Comparison of ENCODE assay signal across 10 cellular contexts in the genomic region with DNA sequence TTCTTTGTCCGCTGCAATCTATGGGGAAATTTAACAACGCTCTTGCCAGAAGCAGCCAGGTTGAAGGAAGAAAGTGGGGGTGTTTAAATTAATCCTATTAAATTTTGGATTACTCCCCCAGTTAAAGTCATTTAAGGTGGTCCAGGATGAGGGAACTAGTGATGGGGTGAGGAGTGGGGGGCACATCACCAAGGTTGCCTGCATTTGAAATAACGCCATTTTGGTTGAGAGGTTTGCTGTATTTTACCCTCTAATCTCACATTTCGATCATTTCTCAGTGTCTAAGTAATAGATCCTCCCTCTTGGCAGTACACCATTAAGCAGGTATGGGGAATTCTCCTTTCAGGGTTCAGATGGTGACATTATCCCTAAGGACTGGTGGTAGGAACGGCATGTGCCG. TPM values are rescaled to one million over a fixed set of nuclear protein-coding genes. Genes with fewer than 3 reads are reported as not detected.
DNase-seq lines count a peak whose midpoint lies in the region; ATAC-seq, FAIRE-seq and TF ChIP-seq lines count a peak whose summit lies in the region.
"Had no signal": no experiment of that assay in that cellular context is flagged by ENCODE, and none has a peak within 500 bp of the region (broad histone marks: within the 10 kb centered on the region; RNA-seq: fewer than 3 reads in every experiment).

No MANE protein-coding gene starts in this region.

- dilution Hi-C loops in keratinocyte (cut with MboI; ENCODE audit: extremely low pct_ligation_motif_present, low sequenced_read_pairs): no loop called here

- no peak overlapping the region for H3K27ac ChIP-seq in HL-60 (replicated peaks)
- peak overlapping the region; percentile 86 for H3K27ac ChIP-seq in keratinocyte (ENCODE audit: control insufficient read depth, insufficient read depth, low read length)
- H3K27ac ChIP-seq in smooth muscle cell (ENCODE audit: low read depth): peak overlapping the region; percentile 76

- H3K27me3 ChIP-seq in HL-60 (ENCODE audit: insufficient read depth, poor library complexity, severe bottlenecking): peaks cover 70% of the 10 kb centered on the region
- H3K27me3 ChIP-seq in keratinocyte (ENCODE audit: control insufficient read depth, extremely low read depth, insufficient read depth, low read length): no peaks in the 10 kb centered on the region
- H3K27me3 ChIP-seq in smooth muscle cell (ENCODE audit: low read depth): no peaks in the 10 kb centered on the region

- H3K9me1 ChIP-seq in keratinocyte (ENCODE audit: control insufficient read depth, extremely low read depth, insufficient read depth, low read length): no peaks in the 10 kb centered on the region

- FAIRE-seq in keratinocyte (lab: Jason Lieb, UNC): no peak

- H3F3A ChIP-seq in smooth muscle cell (ENCODE audit: low read depth): no peaks in the 10 kb centered on the region

- peaks cover 58% of the 10 kb centered on the region for H3K27me3 Mint-ChIP-seq in activated T-cell treated with anti-CD3 and anti-CD28 coated beads, Interleukin-2, amount 50 U/mL, for 4 hours (ENCODE audit: low read depth)

- no peaks in the 10 kb centered on the region for H3K9me3 Mint-ChIP-seq in activated T-cell treated with anti-CD3 and anti-CD28 coated beads, Interleukin-2, amount 50 U/mL, for 4 hours
- H3K9me3 Mint-ChIP-seq: central memory CD8-positive, alpha-beta T cell had no signal

- H3K4me1 ChIP-seq in keratinocyte (ENCODE audit: control insufficient read depth, extremely low read depth, insufficient read depth, low read length): peaks cover 23% of the 10 kb centered on the region
- H3K4me1 ChIP-seq in smooth muscle cell (ENCODE audit: low read depth): peaks cover 21% of the 10 kb centered on the region

- H3K36me3 Mint-ChIP-seq in activated T-cell treated with anti-CD3 and anti-CD28 coated beads, Interleukin-2, amount 50 U/mL, for 4 hours (ENCODE audit: insufficient read depth): no peaks in the 10 kb centered on the region

- H3K9ac ChIP-seq in keratinocyte (ENCODE audit: control insufficient read depth, extremely low read depth, insufficient read depth, low read length) (peak overlapping the region; percentile 88), smooth muscle cell (ENCODE audit: low read depth) (peak overlapping the region; percentile 79)

- H3K4me3 Mint-ChIP-seq in activated T-cell treated with anti-CD3 and anti-CD28 coated beads, Interleukin-2, amount 50 U/mL, for 4 hours: no peak overlapping the region
- H3K4me3 Mint-ChIP-seq: central memory CD8-positive, alpha-beta T cell had no signal

- H2AFZ ChIP-seq in keratinocyte (ENCODE audit: control insufficient read depth, low read length) (peak overlapping the region; percentile 48), smooth muscle cell (ENCODE audit: low read depth) (peak overlapping the region; percentile 81)

- no peak for TF ChIP-seq CTCF in HL-60 (IDR thresholded peaks at IDR 0.05; ENCODE audit: insufficient read depth, low read length)
- TF ChIP-seq CTCF in astrocyte of the spinal cord (IDR thresholded peaks at IDR 0.05; ENCODE audit: low read depth, low read length): no peak
- TF ChIP-seq CTCF in keratinocyte (optimal IDR thresholded peaks at IDR 0.05 in 1 of 3, IDR thresholded peaks at IDR 0.05 in 1 of 3, conservative IDR thresholded peaks at IDR 0.05 in 1 of 3; ENCODE audit: extremely low read depth in 1 of 3, insufficient read depth in 2 of 3, low read length in 3 of 3): no peak
- TF ChIP-seq CTCF in smooth muscle cell (IDR thresholded peaks at IDR 0.05; ENCODE audit: borderline replicate concordance, insufficient read depth, poor library complexity, severe bottlenecking): no peak

- H3K4me1 Mint-ChIP-seq in activated T-cell treated with anti-CD3 and anti-CD28 coated beads, Interleukin-2, amount 50 U/mL, for 4 hours (ENCODE audit: low read depth): peaks cover 4% of the 10 kb centered on the region
- H3K4me1 Mint-ChIP-seq: central memory CD8-positive, alpha-beta T cell had no signal

- H3K79me2 ChIP-seq in keratinocyte (ENCODE audit: control insufficient read depth, insufficient read depth, low read length) (peaks cover 68% of the 10 kb centered on the region), smooth muscle cell (ENCODE audit: low read depth) (peaks cover 56% of the 10 kb centered on the region)

- ATAC-seq in activated T-cell treated with anti-CD3 and anti-CD28 coated beads, Interleukin-2, amount 50 U/mL, for 4 hours: no peak

- DNase-seq in HL-60 (ENCODE audit: low read depth in 1 of 2, low spot score in 1 of 2) (no peak), astrocyte of the spinal cord (ENCODE audit: low read depth, low spot score) (no peak), keratinocyte (ENCODE audit: low read depth, low spot score) (no peak), smooth muscle cell (lab: John Stamatoyannopoulos, UW; ENCODE audit: unreplicated experiment) (no peak), H4 (ENCODE audit: low spot score) (no peak), HK-2 (ENCODE audit: unreplicated experiment) (no peak)
- no peak for DNase-seq in activated T-cell treated with anti-CD3 and anti-CD28 coated beads, Interleukin-2, amount 50 U/mL, for 4 hours
- no peak for DNase-seq in activated CD4-positive, alpha-beta T cell treated with anti-CD3 and anti-CD28 coated beads, Interleukin-2, amount 50 U/mL, for 4 hours

- in situ Hi-C loops in astrocyte of the spinal cord (cut with HindIII; ENCODE audit: low sequenced_read_pairs): no loop called here

- H3K4me3 ChIP-seq in HL-60 (replicated peaks; ENCODE audit: insufficient read depth, low read length) (peak overlapping the region; percentile 32; the same call in 1 of the 2 replicates), astrocyte of the spinal cord (ENCODE audit: low read depth, low read length) (peak overlapping the region; percentile 65), keratinocyte (ENCODE audit: control insufficient read depth in 2 of 3, extremely low read depth in 1 of 3, insufficient read depth in 2 of 3, low read depth in 1 of 3, low read length in 3 of 3) (peak overlapping the region; percentile 72 to 85 (median 85)), smooth muscle cell (peak overlapping the region; percentile 80)
- H3K4me3 ChIP-seq: mucosa of descending colon had no signal

- 2% methylated on average over 6 of the region's 6 CpGs for WGBS in smooth muscle cell (ENCODE audit: low lambda C conversion rate)

- H3K9me3 ChIP-seq in keratinocyte (ENCODE audit: control insufficient read depth, low read depth, low read length): no peaks in the 10 kb centered on the region
- no peaks in the 10 kb centered on the region for H3K9me3 ChIP-seq in smooth muscle cell (replicated peaks; ENCODE audit: low read depth)
- H3K9me3 ChIP-seq: mucosa of descending colon had no signal

- H3K36me3 ChIP-seq in keratinocyte (ENCODE audit: control insufficient read depth in 2 of 2, extremely low read depth in 1 of 2, insufficient read depth in 2 of 2, low read length in 2 of 2): peaks cover 0 to 3% of the 10 kb centered on the region in 2 experiments
- H3K36me3 ChIP-seq in smooth muscle cell (ENCODE audit: low read depth): no peaks in the 10 kb centered on the region

- peak overlapping the region; percentile 96 for H3K4me2 ChIP-seq in keratinocyte (ENCODE audit: control insufficient read depth, extremely low read depth, insufficient read depth, low read depth, low read length)
- H3K4me2 ChIP-seq in smooth muscle cell: peak overlapping the region; percentile 87

- H4K20me1 ChIP-seq in keratinocyte (ENCODE audit: control insufficient read depth, extremely low read depth, insufficient read depth, low read length) (peaks cover 2% of the 10 kb centered on the region), smooth muscle cell (ENCODE audit: low read depth) (peaks cover 36% of the 10 kb centered on the region)

RNA-seq across cellular contexts. Expression of a gene that starts 2.6 kb away (rescaled TPM):
- 49.3 to 74.4 TPM (median 69.2 TPM) in 3 replicates for polyA plus RNA-seq in keratinocyte
- 55.8 TPM for polyA plus RNA-seq in keratinocyte (2011; ENCODE audit: low read depth)
- polyA plus RNA-seq in keratinocyte (2011; cell fraction: cytosol; rRNA removed): 22.2 and 23.3 TPM in 2 replicates
- polyA plus RNA-seq in keratinocyte (2011; cell fraction: nucleus; rRNA removed): 229 and 258 TPM in 2 replicates
- 29.4 and 43.2 TPM in 2 replicates for polyA plus RNA-seq in keratinocyte (2012; ENCODE audit: low replicate concordance)
- 63.4 to 138 TPM (median 138 TPM) in 3 replicates for polyA minus RNA-seq in keratinocyte
- 50.3 TPM for polyA minus RNA-seq in keratinocyte (2011; cell fraction: cytosol; rRNA and poly(A)+ RNA removed)
- 292 and 345 TPM in 2 replicates for polyA minus RNA-seq in keratinocyte (2011; cell fraction: nucleus; rRNA and poly(A)+ RNA removed)
- 89.0 and 104 TPM in 2 replicates for total RNA-seq in smooth muscle cell
- polyA plus RNA-seq in smooth muscle cell: 47.0 and 52.3 TPM in 2 replicates
- total RNA-seq in H4 (2014; rRNA removed; shearing (Covaris generic)): 9.8 and 13.7 TPM in 2 replicates
- total RNA-seq in activated T-cell treated with anti-CD3 and anti-CD28 coated beads, Interleukin-2, amount 50 U/mL, for 4 hours: under 1 TPM in 1 of 3 donors, not detected in 2; 0.18 TPM

Comparison
In these comparisons a context has a peak if more than half of its experiments do, and no peak if none do; other contexts are left out.
1. H3K4me3 ChIP-seq: peak in every context shown above with its lines; median percentile 85 in keratinocyte; 80 in smooth muscle cell; 65 in astrocyte of the spinal cord; 32 in HL-60.